Comparison of ENCODE assay signal across 13 cellular contexts in the genomic region with DNA sequence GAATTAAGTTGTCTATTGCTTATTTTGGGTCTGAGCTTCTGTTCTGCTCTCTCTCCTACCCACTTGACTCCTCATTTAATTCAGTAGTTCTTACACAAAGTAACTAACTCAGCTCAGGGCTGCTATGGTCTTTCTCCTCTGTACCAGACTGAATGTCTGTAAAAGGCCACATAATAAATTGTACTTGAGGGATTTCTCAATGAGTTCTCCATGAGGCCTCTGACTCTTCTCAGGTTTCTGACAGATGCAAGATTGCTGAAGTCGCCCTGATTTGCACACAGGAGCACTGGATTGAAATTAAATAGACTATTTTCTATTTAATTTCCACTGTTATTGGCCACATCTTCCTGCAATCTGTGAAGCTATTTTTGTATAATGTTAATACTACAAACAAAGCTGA. TPM values are rescaled to one million over a fixed set of nuclear protein-coding genes. Genes with fewer than 3 reads are reported as not detected.
DNase-seq lines count a peak whose midpoint lies in the region; ATAC-seq and TF ChIP-seq lines count a peak whose summit lies in the region.
"Had no signal": no experiment of that assay in that cellular context is flagged by ENCODE, and none has a peak within 500 bp of the region (broad histone marks: within the 10 kb centered on the region; RNA-seq: fewer than 3 reads in every experiment).

No MANE protein-coding gene starts in this region.

- H3K9ac ChIP-seq in endodermal cell (ENCODE audit: extremely low read depth, low read length, poor library complexity, severe bottlenecking), result no peak overlapping the region
- H3K9ac ChIP-seq: GM23248 had no signal

- H3K36me3 ChIP-seq in CD4-positive, alpha-beta memory T cell (ENCODE audit: insufficient read depth, low read length), result no peaks in the 10 kb centered on the region
- no peaks in the 10 kb centered on the region for H3K36me3 ChIP-seq in endodermal cell (ENCODE audit: control insufficient read depth, insufficient read depth, low read length)
- H3K36me3 ChIP-seq: SJCRH30 had no signal

- H3K27me3 ChIP-seq in CD4-positive, alpha-beta memory T cell (ENCODE audit: insufficient read depth, low read length), result no peaks in the 10 kb centered on the region
- peaks cover 18% of the 10 kb centered on the region for H3K27me3 ChIP-seq in endodermal cell (ENCODE audit: control insufficient read depth, insufficient read depth, low read length, poor library complexity, severe bottlenecking)
- H3K27me3 ChIP-seq: SJCRH30 had no signal

- CTCF ChIA-PET in CD4-positive, alpha-beta memory T cell (lab: Charles Lee; ENCODE audit: partially characterized antibody), result interaction anchor here (0.9 to 13.0 kb wide), 8 partner anchors 11 to 368 kb away, joined by 3 to 140 read pairs (median 4); no protein-coding TSS in a partner anchor
- CTCF ChIA-PET in HEK293T (lab: Yijun Ruan, JAX), result interaction anchor here (5.4 kb wide), 1 partner anchor 137 kb away, joined by 20 read pairs; no protein-coding TSS in a partner anchor
- CTCF ChIA-PET in activated CD8-positive, alpha-beta T cell treated with anti-CD3 and anti-CD28 coated beads for 36 hours (lab: Charles Lee), result interaction anchor here (1.1 to 5.1 kb wide), 5 partner anchors 9 to 142 kb away, joined by 4 to 62 read pairs (median 24); no protein-coding TSS in a partner anchor

- H3K9me3 Mint-ChIP-seq in CD4-positive, alpha-beta memory T cell, result peaks cover 0 to 3% (median 0%) of the 10 kb centered on the region in 8 donors
- H3K9me3 Mint-ChIP-seq in activated CD8-positive, alpha-beta T cell treated with anti-CD3 and anti-CD28 coated beads for 36 hours, result no peaks in the 10 kb centered on the region
- peaks cover 1% of the 10 kb centered on the region for H3K9me3 Mint-ChIP-seq in memory B cell
- no peaks in the 10 kb centered on the region for H3K9me3 Mint-ChIP-seq in endodermal cell

- intact Hi-C loops in CD4-positive, alpha-beta memory T cell (cut with micrococcal nuclease), result loop anchor here (10.0 kb wide), 2 partner anchors 329 to 369 kb away; no protein-coding TSS in a partner anchor
- intact Hi-C loops in activated CD8-positive, alpha-beta T cell treated with anti-CD3 and anti-CD28 coated beads for 36 hours (cut with micrococcal nuclease), result no loop called here

- no peak for DNase-seq in CD4-positive, alpha-beta memory T cell
- DNase-seq in HEK293T (ENCODE audit: extremely low spot score) (no peak), memory B cell (ENCODE audit: low spot score in 2 of 2) (no peak), endodermal cell (no peak), NCI-H1105 treated with DMSO at 0.1 percent for 48 hours (lab: John Stamatoyannopoulos, UW) (no peak), cerebellum (ENCODE audit: low spot score) (no peak)
- DNase-seq in activated CD8-positive, alpha-beta T cell treated with anti-CD3 and anti-CD28 coated beads for 36 hours, result no peak
- DNase-seq: activated CD4-positive, CD25-positive, alpha-beta regulatory T cell; dermis blood vessel endothelial cell; GM23248; NCI-H69; SJCRH30 had no signal

- H3K4me1 ChIP-seq in CD4-positive, alpha-beta memory T cell (ENCODE audit: insufficient read depth, low read length), result peaks cover 79% of the 10 kb centered on the region
- no peaks in the 10 kb centered on the region for H3K4me1 ChIP-seq in endodermal cell (ENCODE audit: control insufficient read depth, insufficient read depth, low read length)
- H3K4me1 ChIP-seq: SJCRH30 had no signal

- no peak for ATAC-seq in activated CD8-positive, alpha-beta T cell treated with anti-CD3 and anti-CD28 coated beads for 36 hours
- ATAC-seq in memory B cell (ENCODE audit: low read depth), result no peak
- ATAC-seq: sciatic nerve had no signal

- H3K4me1 Mint-ChIP-seq in CD4-positive, alpha-beta memory T cell, result peaks cover 63 to 96% (median 78%) of the 10 kb centered on the region in 4 donors
- peaks cover 56% of the 10 kb centered on the region for H3K4me1 Mint-ChIP-seq in activated CD8-positive, alpha-beta T cell treated with anti-CD3 and anti-CD28 coated beads for 36 hours (ENCODE audit: low read depth)
- H3K4me1 Mint-ChIP-seq in memory B cell (peaks cover 17% of the 10 kb centered on the region), endodermal cell (peaks cover 25% of the 10 kb centered on the region)

- 60% methylated on average over 1 of the region's 1 CpG; no CpG with 5 or more reads in 1 of the 2 experiments for WGBS in endodermal cell (ENCODE audit: insufficient coverage in 1 of 2, insufficient read length in 1 of 2), 2 experiments

- H3K27me3 Mint-ChIP-seq in CD4-positive, alpha-beta memory T cell, result no peaks in the 10 kb centered on the region
- H3K27me3 Mint-ChIP-seq in activated CD8-positive, alpha-beta T cell treated with anti-CD3 and anti-CD28 coated beads for 36 hours, result no peaks in the 10 kb centered on the region
- H3K27me3 Mint-ChIP-seq in memory B cell (peaks cover 2% of the 10 kb centered on the region), endodermal cell (ENCODE audit: insufficient read depth) (peaks cover 50% of the 10 kb centered on the region)

- POLR2A ChIA-PET in CD4-positive, alpha-beta memory T cell (lab: Charles Lee; ENCODE audit: partially characterized antibody), result interaction anchor here (5.4 to 7.4 kb wide), 4 partner anchors 16 to 136 kb away, joined by 87 to 248 read pairs (median 98); no protein-coding TSS in a partner anchor
- POLR2A ChIA-PET in HEK293T (lab: Yijun Ruan, JAX), result no interaction called here
- POLR2A ChIA-PET in activated CD8-positive, alpha-beta T cell treated with anti-CD3 and anti-CD28 coated beads for 36 hours (lab: Charles Lee), result interaction anchor here (0.7 to 1.1 kb wide), 2 partner anchors 119 to 141 kb away, joined by 3 read pairs; no protein-coding TSS in a partner anchor

- H3K4me3 ChIP-seq in CD4-positive, alpha-beta memory T cell (ENCODE audit: low read length in 2 of 2), result peak overlapping the region in 1 of 2 donors; percentile 68
- no peak overlapping the region for H3K4me3 ChIP-seq in endodermal cell (ENCODE audit: low read length)
- H3K4me3 ChIP-seq: GM23248, SJCRH30 had no signal

- peak overlapping the region; percentile 90 to 98 (median 97) for H3K4me3 Mint-ChIP-seq in CD4-positive, alpha-beta memory T cell
- peak overlapping the region; percentile 87 for H3K4me3 Mint-ChIP-seq in activated CD8-positive, alpha-beta T cell treated with anti-CD3 and anti-CD28 coated beads for 36 hours
- H3K4me3 Mint-ChIP-seq in memory B cell (no peak overlapping the region), endodermal cell (no peak overlapping the region)

- no peak for TF ChIP-seq CTCF in activated CD8-positive, alpha-beta T cell treated with anti-CD3 and anti-CD28 coated beads for 36 hours (IDR thresholded peaks at IDR 0.05)
- TF ChIP-seq CTCF in endodermal cell (conservative IDR thresholded peaks at IDR 0.05), result no peak

- H3K27ac ChIP-seq in CD4-positive, alpha-beta memory T cell (ENCODE audit: low read depth, low read length), result no peak overlapping the region
- no peak overlapping the region for H3K27ac ChIP-seq in endodermal cell (ENCODE audit: low read depth, low read length)
- H3K27ac ChIP-seq: GM23248, SJCRH30 had no signal

- peak overlapping the region; percentile 66 to 99 (median 96) for H3K27ac Mint-ChIP-seq in CD4-positive, alpha-beta memory T cell
- H3K27ac Mint-ChIP-seq in activated CD8-positive, alpha-beta T cell treated with anti-CD3 and anti-CD28 coated beads for 36 hours, result peak overlapping the region; percentile 98
- H3K27ac Mint-ChIP-seq in memory B cell (peak overlapping the region; percentile 98), endodermal cell (no peak overlapping the region)

- no peaks in the 10 kb centered on the region for H3K9me3 ChIP-seq in CD4-positive, alpha-beta memory T cell (ENCODE audit: control insufficient read depth in 1 of 2, low read length in 2 of 2)
- H3K9me3 ChIP-seq in endodermal cell (ENCODE audit: control insufficient read depth, low read length), result no peaks in the 10 kb centered on the region
- H3K9me3 ChIP-seq: SJCRH30 had no signal

- peaks cover 5 to 39% of the 10 kb centered on the region in 2 donors for H3K36me3 Mint-ChIP-seq in CD4-positive, alpha-beta memory T cell
- H3K36me3 Mint-ChIP-seq in activated CD8-positive, alpha-beta T cell treated with anti-CD3 and anti-CD28 coated beads for 36 hours (ENCODE audit: low read depth), result peaks cover 11% of the 10 kb centered on the region
- peaks cover 1% of the 10 kb centered on the region for H3K36me3 Mint-ChIP-seq in memory B cell
- H3K36me3 Mint-ChIP-seq in endodermal cell (ENCODE audit: low read depth), result no peaks in the 10 kb centered on the region

TF ChIP-seq in HEK293T, 16 proteins besides CTCF, POLR2A, EP300 and RAD21:
- TF ChIP-seq ZNF384 (IDR thresholded peaks at IDR 0.05) (no peak), ARNT (IDR thresholded peaks at IDR 0.05) (no peak), FOXA1 (IDR thresholded peaks at IDR 0.05) (no peak), NFRKB (IDR thresholded peaks at IDR 0.05) (no peak), FOXM1 (IDR thresholded peaks at IDR 0.05; ENCODE audit: borderline replicate concordance) (no peak), L3MBTL2 (conservative IDR thresholded peaks at IDR 0.05) (no peak)
- TF ChIP-seq, protein P1, sequence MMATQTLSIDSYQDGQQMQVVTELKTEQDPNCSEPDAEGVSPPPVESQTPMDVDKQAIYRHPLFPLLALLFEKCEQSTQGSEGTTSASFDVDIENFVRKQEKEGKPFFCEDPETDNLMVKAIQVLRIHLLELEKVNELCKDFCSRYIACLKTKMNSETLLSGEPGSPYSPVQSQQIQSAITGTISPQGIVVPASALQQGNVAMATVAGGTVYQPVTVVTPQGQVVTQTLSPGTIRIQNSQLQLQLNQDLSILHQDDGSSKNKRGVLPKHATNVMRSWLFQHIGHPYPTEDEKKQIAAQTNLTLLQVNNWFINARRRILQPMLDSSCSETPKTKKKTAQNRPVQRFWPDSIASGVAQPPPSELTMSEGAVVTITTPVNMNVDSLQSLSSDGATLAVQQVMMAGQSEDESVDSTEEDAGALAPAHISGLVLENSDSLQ (IDR thresholded peaks at IDR 0.05), result 0 out of 2 replicates have a peak, but pooled peaks have one; percentile 3
TF ChIP-seq in HEK293T: peak in this region for 1.

RNA-seq across cellular contexts. Expression of a gene that starts 2.9 kb away (rescaled TPM):
- total RNA-seq in CD4-positive, alpha-beta memory T cell, result 100 to 1,000 TPM; 125 to 126 TPM
- polyA plus RNA-seq in CD4-positive, alpha-beta memory T cell, result 10 to 100 TPM; 24.7 to 72.5 TPM
- total RNA-seq in activated CD8-positive, alpha-beta T cell treated with anti-CD3 and anti-CD28 coated beads for 36 hours, result 10 to 100 TPM; 37.7 to 39.1 TPM
- total RNA-seq in endodermal cell, result 10 to 100 TPM in 1 of 2 donors, 1 to 10 TPM in 1; 8.3 to 19.4 TPM
- polyA plus RNA-seq in endodermal cell (2013, experiment 1 of 2), result 19.4 TPM
- 17.3 TPM for polyA plus RNA-seq in endodermal cell (2013, experiment 2 of 2)
- 10.4 TPM for total RNA-seq in cerebellum
- total RNA-seq: GM23248 had no signal

Comparison
In these comparisons a context has a peak if more than half of its experiments do, and no peak if none do; other contexts are left out.
1. H3K4me3 Mint-ChIP-seq: peak in CD4-positive, alpha-beta memory T cell (8 of 8) and activated CD8-positive, alpha-beta T cell treated with anti-CD3 and anti-CD28 coated beads for 36 hours (single experiment); none in memory B cell (single experiment) and endodermal cell (single experiment).